29 cellular contexts compared by ENCODE assay signal in genomic region chr3:100080573-100080972, GRCh38. TPM values are rescaled to one million over a fixed set of nuclear protein-coding genes. Genes with fewer than 3 reads are reported as not detected.
DNase-seq lines count a peak whose midpoint lies in the region; ATAC-seq and TF ChIP-seq lines count a peak whose summit lies in the region.
"Had no signal": no experiment of that assay in that cellular context is flagged by ENCODE, and none has a peak within 500 bp of the region (broad histone marks: within the 10 kb centered on the region; RNA-seq: fewer than 3 reads in every experiment).

No MANE protein-coding gene starts in this region.

- H3K4me3 ChIP-seq in Caco-2 (ENCODE audit: low read depth, low read length) (no peak overlapping the region), ascending aorta (no peak overlapping the region), fibroblast of villous mesenchyme (ENCODE audit: low read depth, low read length) (no peak overlapping the region)
- H3K4me3 ChIP-seq: MG63, neural progenitor cell had no signal

- H3K36me3 Mint-ChIP-seq in Caco-2 (ENCODE audit: insufficient read depth, unreplicated experiment) (peaks cover 12% of the 10 kb centered on the region), osteocyte (ENCODE audit: unreplicated experiment) (peaks cover 2% of the 10 kb centered on the region)
- H3K36me3 Mint-ChIP-seq in activated T-helper 2 cell treated with anti-CD3 and anti-CD28 coated beads, Interferon-gamma antibody, Interleukin-2, Interleukin-4, amounts not matched to agents 10 μg/mL and 5 μg/mL and 100 μg/mL, durations not matched to agents 14 hours and 24 hours and 36 hours (ENCODE audit: low read depth) = peaks cover 57% of the 10 kb centered on the region
- H3K36me3 Mint-ChIP-seq: type B pancreatic cell had no signal

- no peak overlapping the region for H3K4me3 Mint-ChIP-seq in Caco-2 (ENCODE audit: unreplicated experiment)
- no peak overlapping the region for H3K4me3 Mint-ChIP-seq in osteocyte (ENCODE audit: unreplicated experiment)
- H3K4me3 Mint-ChIP-seq in activated T-helper 2 cell treated with anti-CD3 and anti-CD28 coated beads, Interferon-gamma antibody, Interleukin-2, Interleukin-4, amounts not matched to agents 10 μg/mL and 5 μg/mL and 100 μg/mL, durations not matched to agents 14 hours and 24 hours and 36 hours (ENCODE audit: low read depth) = no peak overlapping the region
- H3K4me3 Mint-ChIP-seq: activated naive CD8-positive, alpha-beta T cell treated with anti-CD3 and anti-CD28 coated beads for 36 hours; B cell; endodermal cell; IgD-negative memory B cell; neural progenitor cell; stimulated activated naive CD8-positive, alpha-beta T cell treated with anti-CD3 and anti-CD28 coated beads, Interleukin-15, amount 100 ng/mL, for 72 hours; type B pancreatic cell had no signal

- H3K27ac ChIP-seq in ascending aorta = peak overlapping the region; percentile 78 to 84
- H3K27ac ChIP-seq: neural progenitor cell, RWPE1 had no signal

- H3K27ac Mint-ChIP-seq in Caco-2 (ENCODE audit: unreplicated experiment) (peak overlapping the region; percentile 53), osteocyte (ENCODE audit: unreplicated experiment) (peak overlapping the region; percentile 61)
- H3K27ac Mint-ChIP-seq in activated T-helper 2 cell treated with anti-CD3 and anti-CD28 coated beads, Interferon-gamma antibody, Interleukin-2, Interleukin-4, amounts not matched to agents 10 μg/mL and 5 μg/mL and 100 μg/mL, durations not matched to agents 14 hours and 24 hours and 36 hours = no peak overlapping the region
- H3K27ac Mint-ChIP-seq: activated naive CD8-positive, alpha-beta T cell treated with anti-CD3 and anti-CD28 coated beads for 36 hours; B cell; endodermal cell; IgD-negative memory B cell; neural progenitor cell; stimulated activated naive CD8-positive, alpha-beta T cell treated with anti-CD3 and anti-CD28 coated beads, Interleukin-15, amount 100 ng/mL, for 72 hours; type B pancreatic cell had no signal

- CTCF ChIA-PET in Caco-2 (lab: Charles Lee) = interaction anchor here (1.0 kb wide), 1 partner anchor 174 kb away, joined by 3 read pairs; no protein-coding TSS in a partner anchor

- no peaks in the 10 kb centered on the region for H3K27me3 Mint-ChIP-seq in Caco-2 (ENCODE audit: insufficient read depth, unreplicated experiment)
- no peaks in the 10 kb centered on the region for H3K27me3 Mint-ChIP-seq in osteocyte (ENCODE audit: unreplicated experiment)
- no peaks in the 10 kb centered on the region for H3K27me3 Mint-ChIP-seq in activated T-helper 2 cell treated with anti-CD3 and anti-CD28 coated beads, Interferon-gamma antibody, Interleukin-2, Interleukin-4, amounts not matched to agents 10 μg/mL and 5 μg/mL and 100 μg/mL, durations not matched to agents 14 hours and 24 hours and 36 hours (ENCODE audit: low read depth)
- H3K27me3 Mint-ChIP-seq: activated naive CD8-positive, alpha-beta T cell treated with anti-CD3 and anti-CD28 coated beads for 36 hours; B cell; IgD-negative memory B cell; stimulated activated naive CD8-positive, alpha-beta T cell treated with anti-CD3 and anti-CD28 coated beads, Interleukin-15, amount 100 ng/mL, for 72 hours had no signal

- intact Hi-C loops in Caco-2 (cut with micrococcal nuclease; ENCODE audit: unreplicated experiment) (no loop called here), ascending aorta (cut with DNase I) (no loop called here)
- intact Hi-C loops in activated T-helper 2 cell treated with anti-CD3 and anti-CD28 coated beads, Interferon-gamma antibody, Interleukin-2, Interleukin-4, amounts not matched to agents 10 μg/mL and 5 μg/mL and 100 μg/mL, durations not matched to agents 14 hours and 24 hours and 36 hours (cut with micrococcal nuclease) = no loop called here

- H3K4me1 Mint-ChIP-seq in Caco-2 (ENCODE audit: low read depth, unreplicated experiment) = peaks cover 46% of the 10 kb centered on the region
- H3K4me1 Mint-ChIP-seq in osteocyte (ENCODE audit: unreplicated experiment) = peaks cover 64% of the 10 kb centered on the region
- H3K4me1 Mint-ChIP-seq in activated T-helper 2 cell treated with anti-CD3 and anti-CD28 coated beads, Interferon-gamma antibody, Interleukin-2, Interleukin-4, amounts not matched to agents 10 μg/mL and 5 μg/mL and 100 μg/mL, durations not matched to agents 14 hours and 24 hours and 36 hours (ENCODE audit: low read depth) = peaks cover 39% of the 10 kb centered on the region

- H3K9me3 ChIP-seq in Caco-2 (no peaks in the 10 kb centered on the region), ascending aorta (no peaks in the 10 kb centered on the region)
- H3K9me3 ChIP-seq: MG63, SK-N-SH had no signal

- DNase-seq in Caco-2 = peak; percentile 61 to 62
- no peak for DNase-seq in ascending aorta (ENCODE audit: low spot score in 2 of 2)
- peak; percentile 55 for DNase-seq in fibroblast of villous mesenchyme (ENCODE audit: low read depth)
- DNase-seq in osteocyte (ENCODE audit: extremely low spot score, unreplicated experiment) = no peak
- no peak for DNase-seq in SKM-1 treated with dmso at 0.1 percent for 144 hours (lab: John Stamatoyannopoulos, UW; ENCODE audit: unreplicated experiment)
- no peak for DNase-seq in activated T-helper 2 cell treated with anti-CD3 and anti-CD28 coated beads, Interferon-gamma antibody, Interleukin-2, Interleukin-4, amounts not matched to agents 10 μg/mL and 5 μg/mL and 100 μg/mL, durations not matched to agents 14 hours and 24 hours and 36 hours (ENCODE audit: low spot score)
- DNase-seq in SHP77 (lab: John Stamatoyannopoulos, UW) = no peak
- DNase-seq: activated CD4-positive, alpha-beta T cell treated with anti-CD3 and anti-CD28 coated beads, Interleukin-2, amount 50 U/mL, for 1 hour; activated CD8-positive, alpha-beta memory T cell treated with anti-CD3 and anti-CD28 coated beads, Interleukin-2, amount 50 U/mL, for 4 hours; activated naive CD8-positive, alpha-beta T cell treated with anti-CD3 and anti-CD28 coated beads for 36 hours; COR-L47; cortex of kidney; endodermal cell; GOT3; head of caudate nucleus; left colon; MG63; NCI-H1436; NCI-H510A treated with DMSO at 0.1 percent for 48 hours; SK-N-SH; stimulated activated CD4-positive, alpha-beta T cell treated with anti-CD3 and anti-CD28 coated beads, Interleukin-12 subunit alpha, Interleukin-12 subunit beta, amount 100 ng/mL, for 4 hours; stimulated activated naive CD8-positive, alpha-beta T cell treated with anti-CD3 and anti-CD28 coated beads, Interleukin-15, amount 100 ng/mL, for 72 hours; T-helper 9 cell had no signal

- no TSS peak for BruUV-seq in Caco-2 (replicated peaks; lab: Mats Ljungman, UMichigan)

- H3K27me3 ChIP-seq in Caco-2 (replicated peaks; ENCODE audit: control insufficient read depth, insufficient read depth, low read length) (no peaks in the 10 kb centered on the region), ascending aorta (no peaks in the 10 kb centered on the region)
- H3K27me3 ChIP-seq: MG63, neural progenitor cell had no signal

- H3K4me1 ChIP-seq in Caco-2 = peaks cover 53% of the 10 kb centered on the region
- peaks cover 0 to 39% of the 10 kb centered on the region in 2 donors for H3K4me1 ChIP-seq in ascending aorta
- H3K4me1 ChIP-seq: neural progenitor cell had no signal

- no peaks in the 10 kb centered on the region for H3K36me3 ChIP-seq in Caco-2 (ENCODE audit: control insufficient read depth, insufficient read depth, low read length)
- no peaks in the 10 kb centered on the region for H3K36me3 ChIP-seq in ascending aorta
- H3K36me3 ChIP-seq: MG63, neural progenitor cell had no signal

- no peak for TF ChIP-seq CTCF in Caco-2 (IDR thresholded peaks at IDR 0.05; ENCODE audit: insufficient read depth in 1 of 2, low read depth in 1 of 2, low read length in 1 of 2, severe bottlenecking in 1 of 2, unreplicated experiment in 1 of 2)
- TF ChIP-seq CTCF in ascending aorta (IDR thresholded peaks at IDR 0.05) = no peak
- TF ChIP-seq CTCF in fibroblast of villous mesenchyme (IDR thresholded peaks at IDR 0.05; ENCODE audit: insufficient read depth, low read depth, low read length) = no peak
- no peak for TF ChIP-seq CTCF in osteocyte (IDR thresholded peaks at IDR 0.05)

- H3K9me3 Mint-ChIP-seq in Caco-2 (ENCODE audit: unreplicated experiment) = no peaks in the 10 kb centered on the region
- no peaks in the 10 kb centered on the region for H3K9me3 Mint-ChIP-seq in osteocyte (ENCODE audit: unreplicated experiment)
- H3K9me3 Mint-ChIP-seq in activated T-helper 2 cell treated with anti-CD3 and anti-CD28 coated beads, Interferon-gamma antibody, Interleukin-2, Interleukin-4, amounts not matched to agents 10 μg/mL and 5 μg/mL and 100 μg/mL, durations not matched to agents 14 hours and 24 hours and 36 hours = peaks cover 4% of the 10 kb centered on the region
- H3K9me3 Mint-ChIP-seq: activated naive CD8-positive, alpha-beta T cell treated with anti-CD3 and anti-CD28 coated beads for 36 hours; endodermal cell; IgD-negative memory B cell; stimulated activated naive CD8-positive, alpha-beta T cell treated with anti-CD3 and anti-CD28 coated beads, Interleukin-15, amount 100 ng/mL, for 72 hours; type B pancreatic cell had no signal

- no peak for ATAC-seq in HG03139 (IDR thresholded peaks at IDR 0.05; ENCODE audit: unreplicated experiment)
- ATAC-seq: left colon; stimulated activated naive CD8-positive, alpha-beta T cell treated with anti-CD3 and anti-CD28 coated beads, Interleukin-15, amount 100 ng/mL, for 72 hours had no signal

- POLR2A ChIA-PET in Caco-2 (lab: Charles Lee) = interaction anchor here (0.8 kb wide), 1 partner anchor 17 kb away, joined by 3 read pairs; no protein-coding TSS in a partner anchor

RNA-seq across cellular contexts. Expression of gene FILIP1L, which starts 33.7 kb away (rescaled TPM):
- 15.5 and 22.7 TPM in 2 replicates for total RNA-seq in Caco-2 (2022)
- total RNA-seq in ascending aorta = 106 TPM
- total RNA-seq in fibroblast of villous mesenchyme = 146 and 213 TPM in 2 replicates
- total RNA-seq in osteocyte = 47.0 and 49.3 TPM in 2 replicates
- total RNA-seq in activated T-helper 2 cell treated with anti-CD3 and anti-CD28 coated beads, Interferon-gamma antibody, Interleukin-2, Interleukin-4, amounts not matched to agents 10 μg/mL and 5 μg/mL and 100 μg/mL, durations not matched to agents 14 hours and 24 hours and 36 hours = 4.5 TPM in 2 replicates

Comparison
In these comparisons a context has a peak if more than half of its experiments do, and no peak if none do; other contexts are left out.
1. DNase-seq: peak in Caco-2 (2 of 2) and fibroblast of villous mesenchyme (single experiment); none in ascending aorta (0 of 2), osteocyte (single experiment), SKM-1 treated with dmso at 0.1 percent for 144 hours (single experiment), activated T-helper 2 cell treated with anti-CD3 and anti-CD28 coated beads, Interferon-gamma antibody, Interleukin-2, Interleukin-4, amounts not matched to agents 10 μg/mL and 5 μg/mL and 100 μg/mL, durations not matched to agents 14 hours and 24 hours and 36 hours (single experiment) and SHP77 (0 of 2).